Comparison of ENCODE assay signal across 17 cellular contexts in genomic region chr9:34927061-34927460, GRCh38. TPM values are rescaled to one million over a fixed set of nuclear protein-coding genes. Genes with fewer than 3 reads are reported as not detected.
DNase-seq lines count a peak whose midpoint lies in the region; ATAC-seq, FAIRE-seq and TF ChIP-seq lines count a peak whose summit lies in the region.
"Had no signal": no experiment of that assay in that cellular context is flagged by ENCODE, and none has a peak within 500 bp of the region (broad histone marks: within the 10 kb centered on the region; RNA-seq: fewer than 3 reads in every experiment).

No MANE protein-coding gene starts in this region.

- peaks cover 2% of the 10 kb centered on the region for H3K27me3 ChIP-seq in bronchial epithelial cell (ENCODE audit: control insufficient read depth, insufficient read depth, low read length)

- no peaks in the 10 kb centered on the region for H3K36me3 ChIP-seq in bronchial epithelial cell (ENCODE audit: control insufficient read depth, insufficient read depth, low read length)

- no peak overlapping the region for H3K4me3 Mint-ChIP-seq in activated T-helper 2 cell treated with anti-CD3 and anti-CD28 coated beads, Interferon-gamma antibody, Interleukin-2, Interleukin-4, amounts not matched to agents 10 μg/mL and 5 μg/mL and 100 μg/mL, durations not matched to agents 14 hours and 24 hours and 36 hours (ENCODE audit: low read depth)
- H3K4me3 Mint-ChIP-seq: CD14-positive monocyte had no signal

- H3K27ac Mint-ChIP-seq in activated T-helper 2 cell treated with anti-CD3 and anti-CD28 coated beads, Interferon-gamma antibody, Interleukin-2, Interleukin-4, amounts not matched to agents 10 μg/mL and 5 μg/mL and 100 μg/mL, durations not matched to agents 14 hours and 24 hours and 36 hours = no peak overlapping the region

- peak; percentile 4 for DNase-seq in G401 (ENCODE audit: low spot score)
- DNase-seq in bronchial epithelial cell (ENCODE audit: low read depth) = no peak
- peak; percentile 44 for DNase-seq in medulla oblongata (ENCODE audit: extremely low spot score)
- DNase-seq in substantia nigra (lab: John Stamatoyannopoulos, UW) = peak in 27 of 49 donors; percentile 1 to 42 (median 16)
- no peak for DNase-seq in activated T-helper 2 cell treated with anti-CD3 and anti-CD28 coated beads, Interferon-gamma antibody, Interleukin-2, Interleukin-4, amounts not matched to agents 10 μg/mL and 5 μg/mL and 100 μg/mL, durations not matched to agents 14 hours and 24 hours and 36 hours (ENCODE audit: low spot score)
- DNase-seq in foreskin melanocyte = no peak
- DNase-seq: COR-L47, DMS53, HCEC 1CT, NCI-H1417, NCI-H1930, NCI-H2171 treated with DMSO at 0.1 percent for 48 hours, NCI-H748 treated with DMSO at 0.1 percent for 48 hours had no signal

- no peaks in the 10 kb centered on the region for H3K27me3 Mint-ChIP-seq in activated T-helper 2 cell treated with anti-CD3 and anti-CD28 coated beads, Interferon-gamma antibody, Interleukin-2, Interleukin-4, amounts not matched to agents 10 μg/mL and 5 μg/mL and 100 μg/mL, durations not matched to agents 14 hours and 24 hours and 36 hours (ENCODE audit: low read depth)

- H3K4me1 Mint-ChIP-seq in activated T-helper 2 cell treated with anti-CD3 and anti-CD28 coated beads, Interferon-gamma antibody, Interleukin-2, Interleukin-4, amounts not matched to agents 10 μg/mL and 5 μg/mL and 100 μg/mL, durations not matched to agents 14 hours and 24 hours and 36 hours (ENCODE audit: low read depth) = peaks cover 13% of the 10 kb centered on the region
- H3K4me1 Mint-ChIP-seq: CD14-positive monocyte had no signal

- intact Hi-C loops in activated T-helper 2 cell treated with anti-CD3 and anti-CD28 coated beads, Interferon-gamma antibody, Interleukin-2, Interleukin-4, amounts not matched to agents 10 μg/mL and 5 μg/mL and 100 μg/mL, durations not matched to agents 14 hours and 24 hours and 36 hours (cut with micrococcal nuclease) = no loop called here

- peak; percentile 93 for FAIRE-seq in bronchial epithelial cell (lab: Jason Lieb, UNC)

- no peaks in the 10 kb centered on the region for H3K36me3 Mint-ChIP-seq in activated T-helper 2 cell treated with anti-CD3 and anti-CD28 coated beads, Interferon-gamma antibody, Interleukin-2, Interleukin-4, amounts not matched to agents 10 μg/mL and 5 μg/mL and 100 μg/mL, durations not matched to agents 14 hours and 24 hours and 36 hours (ENCODE audit: low read depth)
- H3K36me3 Mint-ChIP-seq: CD14-positive monocyte had no signal

- in situ Hi-C loops in G401 (cut with HindIII; ENCODE audit: low sequenced_read_pairs) = no loop called here

- no peak overlapping the region for H3K4me3 ChIP-seq in bronchial epithelial cell (ENCODE audit: low read depth, low read length)
- H3K4me3 ChIP-seq: SK-N-MC had no signal

- H3K9me3 Mint-ChIP-seq in activated T-helper 2 cell treated with anti-CD3 and anti-CD28 coated beads, Interferon-gamma antibody, Interleukin-2, Interleukin-4, amounts not matched to agents 10 μg/mL and 5 μg/mL and 100 μg/mL, durations not matched to agents 14 hours and 24 hours and 36 hours = peaks cover 17% of the 10 kb centered on the region

- H3K27ac ChIP-seq in substantia nigra (ENCODE audit: low read depth, low read length, poor library complexity, severe bottlenecking) = no peak overlapping the region
- H3K27ac ChIP-seq: SK-N-MC had no signal

- no peak for TF ChIP-seq CTCF in bronchial epithelial cell (IDR thresholded peaks at IDR 0.05; ENCODE audit: insufficient read depth, low read length, severe bottlenecking)

- ATAC-seq in HG03039 (IDR thresholded peaks at IDR 0.05; ENCODE audit: unreplicated experiment) = no peak

RNA-seq across cellular contexts. Expression of gene PHF24, which starts 31.0 kb away (rescaled TPM):
- not detected in 2 replicates for total RNA-seq in G401 (2014; rRNA removed; shearing (Covaris generic))
- total RNA-seq in bronchial epithelial cell = 0.13 and 0.26 TPM in 2 replicates
- 0.11 TPM in 1 of 2 replicates, not detected in the other for total RNA-seq in activated T-helper 2 cell treated with anti-CD3 and anti-CD28 coated beads, Interferon-gamma antibody, Interleukin-2, Interleukin-4, amounts not matched to agents 10 μg/mL and 5 μg/mL and 100 μg/mL, durations not matched to agents 14 hours and 24 hours and 36 hours
- total RNA-seq: NCI-H460 had no signal

Comparison
In these comparisons a context has a peak if more than half of its experiments do, and no peak if none do; other contexts are left out.
1. DNase-seq: peak in G401 (single experiment), medulla oblongata (single experiment) and substantia nigra (27 of 49); none in bronchial epithelial cell (single experiment), activated T-helper 2 cell treated with anti-CD3 and anti-CD28 coated beads, Interferon-gamma antibody, Interleukin-2, Interleukin-4, amounts not matched to agents 10 μg/mL and 5 μg/mL and 100 μg/mL, durations not matched to agents 14 hours and 24 hours and 36 hours (single experiment) and foreskin melanocyte (single experiment).